10 cellular contexts compared by ENCODE assay signal in the genomic region with DNA sequence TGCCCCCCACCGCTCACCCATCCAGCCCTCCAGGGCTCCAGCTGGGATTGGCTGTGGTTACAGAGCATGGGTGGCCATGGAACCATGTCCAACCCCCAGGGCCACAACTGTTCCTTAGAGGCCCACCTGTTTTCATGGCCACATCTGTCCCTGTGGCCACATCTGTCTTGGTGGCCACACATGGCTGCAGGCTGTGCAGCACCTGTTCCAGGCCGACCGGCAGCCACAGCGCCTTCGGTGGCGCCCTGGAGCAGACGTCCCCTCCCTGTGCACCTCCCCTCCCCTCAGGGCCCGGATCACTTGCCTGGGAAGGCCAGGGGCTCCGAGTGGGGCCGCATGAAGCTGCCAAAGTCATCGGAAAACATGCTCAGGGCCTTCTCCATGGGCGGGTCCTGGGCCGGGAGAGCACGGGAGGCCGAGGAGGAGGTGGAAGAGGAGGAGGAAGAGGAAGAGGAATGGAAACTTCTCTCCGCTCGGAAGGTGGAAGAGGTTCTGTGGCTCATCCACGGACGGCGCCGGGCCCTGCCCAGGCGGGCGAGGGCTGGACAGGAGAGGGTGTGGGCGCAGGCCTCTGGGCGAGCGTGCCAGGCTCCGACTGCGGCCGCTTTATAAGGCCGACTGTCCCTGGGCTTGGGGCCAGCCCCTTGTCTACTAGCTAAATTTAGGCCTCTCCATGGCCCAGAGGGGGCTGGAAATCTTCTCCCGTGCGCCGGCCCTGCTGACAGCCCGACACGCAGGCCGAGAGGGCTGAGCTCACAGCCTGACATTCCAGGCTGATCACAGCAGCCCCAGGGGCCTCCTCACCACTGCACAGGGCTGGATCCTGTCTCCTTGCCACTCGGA. TPM values are rescaled to one million over a fixed set of nuclear protein-coding genes. Genes with fewer than 3 reads are reported as not detected.
DNase-seq lines count a peak whose midpoint lies in the region; ATAC-seq and TF ChIP-seq lines count a peak whose summit lies in the region.
"Had no signal": no experiment of that assay in that cellular context is flagged by ENCODE, and none has a peak within 500 bp of the region (broad histone marks: within the 10 kb centered on the region; RNA-seq: fewer than 3 reads in every experiment).

A gene (minus strand): TSS at position 583 of the 843 bp plus-strand sequence. CDS start 80 bp downstream, at position 503.

- peak within 1 kb of the TSS; percentile 81 for H2AFZ ChIP-seq in osteoblast (ENCODE audit: low read length)

- H3K4me2 ChIP-seq in osteoblast (ENCODE audit: insufficient read depth, low read length) = peak within 1 kb of the TSS; percentile 84

- H3K36me3 ChIP-seq in BE2C (no peaks in the 10 kb centered on the region), Peyer's patch (no peaks in the 10 kb centered on the region), osteoblast (ENCODE audit: insufficient read depth, low read length) (no peaks in the 10 kb centered on the region)

- no peaks in the 10 kb centered on the region for H4K20me1 ChIP-seq in osteoblast (ENCODE audit: insufficient read depth, low read length)

- no peak for TF ChIP-seq POLR2A in Peyer's patch (IDR thresholded peaks at IDR 0.05)

- ATAC-seq in HG02884 (IDR thresholded peaks at IDR 0.05; ENCODE audit: unreplicated experiment) (no peak), GM19397 (IDR thresholded peaks at IDR 0.05; ENCODE audit: unreplicated experiment) (no peak)

- H3K4me1 ChIP-seq in BE2C (peaks cover 40% of the 10 kb centered on the region), Peyer's patch (peaks cover 0 to 21% (median 6%) of the 10 kb centered on the region in 4 donors), osteoblast (ENCODE audit: insufficient read depth, low read length) (peaks cover 58% of the 10 kb centered on the region)

- H3K4me3 ChIP-seq in BE2C (ENCODE audit: low read depth, low read length) (no peak within 1 kb of the TSS), Peyer's patch (peak within 1 kb of the TSS in 1 of 4 donors; percentile 46), foreskin fibroblast (ENCODE audit: low read depth in 1 of 2, low read length in 2 of 2) (peak within 1 kb of the TSS; percentile 19 to 50), osteoblast (ENCODE audit: insufficient read depth, low read length) (peak within 1 kb of the TSS; percentile 71)

- no peaks in the 10 kb centered on the region for H3K9me3 ChIP-seq in BE2C
- H3K9me3 ChIP-seq in Peyer's patch = no peaks in the 10 kb centered on the region
- no peaks in the 10 kb centered on the region for H3K9me3 ChIP-seq in osteoblast (ENCODE audit: low read depth, low read length)

- peaks cover 10% of the 10 kb centered on the region for H3K79me2 ChIP-seq in osteoblast (ENCODE audit: insufficient read depth, low read length)

- H3K27me3 ChIP-seq in BE2C (no peaks in the 10 kb centered on the region), Peyer's patch (no peaks in the 10 kb centered on the region), osteoblast (ENCODE audit: insufficient read depth, low read length) (no peaks in the 10 kb centered on the region)

- H3K27ac ChIP-seq in Peyer's patch = peak within 1 kb of the TSS; percentile 54 to 81 (median 62)
- H3K27ac ChIP-seq in osteoblast (ENCODE audit: low read depth, low read length) = peak within 1 kb of the TSS; percentile 97

- TF ChIP-seq CTCF in BE2C (IDR thresholded peaks at IDR 0.05; ENCODE audit: low read depth, low read length) (no peak), Peyer's patch (IDR thresholded peaks at IDR 0.05) (no peak), foreskin fibroblast (IDR thresholded peaks at IDR 0.05; ENCODE audit: low read depth, low read length) (no peak), osteoblast (IDR thresholded peaks at IDR 0.05; ENCODE audit: extremely low read depth, low read depth, low read length) (no peak)

- DNase-seq in BE2C (peak; percentile 34), Peyer's patch (peak in 1 of 3 donors; percentile 62), foreskin fibroblast (peak; percentile 72 to 91), osteoblast (ENCODE audit: insufficient read length, low spot score, missing footprints) (peak; percentile 98), NCI-H2081 (lab: John Stamatoyannopoulos, UW) (no peak), DMS53 treated with DMSO at 0.1 percent for 48 hours (lab: John Stamatoyannopoulos, UW; ENCODE audit: unreplicated experiment) (no peak)
- DNase-seq: activated CD8-positive, alpha-beta memory T cell treated with anti-CD3 and anti-CD28 coated beads for 24 hours had no signal

RNA-seq across cellular contexts. Expression of the gene that starts here (rescaled TPM):
- 1.8 TPM for polyA plus RNA-seq in BE2C (2012; ENCODE audit: insufficient read depth, insufficient read length, low read depth)
- total RNA-seq in Peyer's patch (1 to 10 TPM in 3 of 4 donors, not detected in 1; 1.1 to 5.2 (median 1.1) TPM), osteoblast (4.1 and 6.9 TPM in 2 replicates)
- total RNA-seq: neural crest cell had no signal

Comparison
In these comparisons a context has a peak if more than half of its experiments do, and no peak if none do; other contexts are left out.
1. DNase-seq: peak in BE2C (single experiment), foreskin fibroblast (2 of 2) and osteoblast (single experiment); none in NCI-H2081 (0 of 2) and DMS53 treated with DMSO at 0.1 percent for 48 hours (single experiment).